ENCODE assay signal across 8 cellular contexts in genomic region chr6:26532699-26533523, GRCh38. TPM values are rescaled to one million over a fixed set of nuclear protein-coding genes. Genes with fewer than 3 reads are reported as not detected.
DNase-seq lines count a peak whose midpoint lies in the region; ATAC-seq and TF ChIP-seq lines count a peak whose summit lies in the region.

No MANE protein-coding gene starts in this region.

- H3K9ac ChIP-seq in liver (ENCODE audit: low read depth in 1 of 2, low read length in 2 of 2), result peak overlapping the region; percentile 60 to 63

- H3K4me3 ChIP-seq in DOHH2 (ENCODE audit: low read length), result peak overlapping the region; percentile 88
- H3K4me3 ChIP-seq in liver (ENCODE audit: low read depth in 1 of 3, low read length in 3 of 3), result peak overlapping the region; percentile 73 to 78 (median 74)

- TF ChIP-seq RAD21 in liver (IDR thresholded peaks at IDR 0.05), result peak in 1 of 2 donors; percentile 32

- no peak for TF ChIP-seq CTCF in DOHH2 (IDR thresholded peaks at IDR 0.05; ENCODE audit: low read depth, low read length, poor library complexity, severe bottlenecking)
- no peak for TF ChIP-seq CTCF in liver (IDR thresholded peaks at IDR 0.05; ENCODE audit: low read depth, low read length, missing input control)

- H3K36me3 ChIP-seq in DOHH2 (ENCODE audit: control insufficient read depth, low read length) (peaks cover 3% of the 10 kb centered on the region), liver (ENCODE audit: control insufficient read depth in 4 of 4, insufficient read depth in 3 of 4, low read depth in 1 of 4, low read length in 3 of 4) (no peaks in the 10 kb centered on the region)

- peak; percentile 93 for DNase-seq in NCI-H748 (lab: John Stamatoyannopoulos, UW; ENCODE audit: unreplicated experiment)
- DNase-seq in activated CD4-positive, alpha-beta T cell treated with anti-CD3 and anti-CD28 coated beads, Interleukin-2, amount 50 U/mL, for 24 hours (ENCODE audit: low read depth in 1 of 2, low spot score in 1 of 2), result peak; percentile 95 to 97
- peak; percentile 74 to 84 for DNase-seq in dermis microvascular lymphatic vessel endothelial cell (ENCODE audit: low read depth in 2 of 2)
- DNase-seq in stimulated activated CD4-positive, alpha-beta T cell treated with anti-CD3 and anti-CD28 coated beads, Interleukin-4, amount 100 ng/mL, for 1 hour, result peak; percentile 86

- 1% methylated on average over 28 of the region's 28 CpGs for WGBS in liver

- H3K9me3 ChIP-seq in DOHH2 (ENCODE audit: control insufficient read depth, insufficient read depth, low read length) (no peaks in the 10 kb centered on the region), liver (ENCODE audit: control insufficient read depth in 4 of 4, low read length in 3 of 4) (no peaks in the 10 kb centered on the region)

- peaks cover 30% of the 10 kb centered on the region for H3F3A ChIP-seq in DOHH2 (ENCODE audit: control insufficient read depth, insufficient read depth)

- H3K4me1 ChIP-seq in DOHH2 (ENCODE audit: control insufficient read depth, low read length), result peaks cover 45% of the 10 kb centered on the region
- H3K4me1 ChIP-seq in liver (ENCODE audit: control insufficient read depth in 4 of 4, insufficient read depth in 4 of 4, low read length in 3 of 4), result peaks cover 0 to 20% (median 12%) of the 10 kb centered on the region in 4 donors

- no peaks in the 10 kb centered on the region for H3K79me2 ChIP-seq in DOHH2 (ENCODE audit: control insufficient read depth, low read length)

- H3K4me2 ChIP-seq in DOHH2 (ENCODE audit: low read length), result peak overlapping the region; percentile 92

- peak overlapping the region; percentile 60 for H3K27ac ChIP-seq in DOHH2 (ENCODE audit: low read depth, low read length)
- peak overlapping the region in 1 of 2 donors; percentile 39 for H3K27ac ChIP-seq in liver (ENCODE audit: low read depth in 1 of 2, low read length in 2 of 2)

- ATAC-seq in HG03520 (IDR thresholded peaks at IDR 0.05; ENCODE audit: unreplicated experiment) (peak; percentile 32), GM18909 (IDR thresholded peaks at IDR 0.05; ENCODE audit: poor library complexity, unreplicated experiment) (no peak)

- no peaks in the 10 kb centered on the region for H3K9me2 ChIP-seq in DOHH2 (replicated peaks; ENCODE audit: control insufficient read depth, low read length)

- no peaks in the 10 kb centered on the region for H4K20me1 ChIP-seq in DOHH2 (ENCODE audit: control insufficient read depth, insufficient read depth, low read depth, low read length)

- H3K27me3 ChIP-seq in DOHH2 (ENCODE audit: control insufficient read depth, low read length), result no peaks in the 10 kb centered on the region
- no peaks in the 10 kb centered on the region for H3K27me3 ChIP-seq in liver (ENCODE audit: control insufficient read depth in 4 of 4, insufficient read depth in 4 of 4, low read length in 3 of 4)

TF ChIP-seq in liver, 16 proteins besides CTCF, POLR2A, EP300 and RAD21:
- TF ChIP-seq HNF4G (IDR thresholded peaks at IDR 0.05) (no peak), EGR1 (IDR thresholded peaks at IDR 0.05; ENCODE audit: low read depth in 2 of 2) (peak in 1 of 2 donors; percentile 29), TAF1 (conservative IDR thresholded peaks at IDR 0.05) (no peak), HNF4A (conservative IDR thresholded peaks at IDR 0.05) (no peak), JUND (IDR thresholded peaks at IDR 0.05) (peak in 1 of 2 donors; percentile 49), FOXA1 (IDR thresholded peaks at IDR 0.05) (peak; percentile 47), RXRA (IDR thresholded peaks at IDR 0.05) (peak; percentile 44), GABPA (IDR thresholded peaks at IDR 0.05 in 1 of 2, conservative IDR thresholded peaks at IDR 0.05 in 1 of 2) (no peak), SP1 (IDR thresholded peaks at IDR 0.05) (peak; percentile 4), ATF3 (IDR thresholded peaks at IDR 0.05) (peak; percentile 100), NR2F2 (IDR thresholded peaks at IDR 0.05) (peak; percentile 45), FOXA2 (IDR thresholded peaks at IDR 0.05) (no peak), YY1 (IDR thresholded peaks at IDR 0.05) (peak; percentile 63)
- TF ChIP-seq, protein P1, sequence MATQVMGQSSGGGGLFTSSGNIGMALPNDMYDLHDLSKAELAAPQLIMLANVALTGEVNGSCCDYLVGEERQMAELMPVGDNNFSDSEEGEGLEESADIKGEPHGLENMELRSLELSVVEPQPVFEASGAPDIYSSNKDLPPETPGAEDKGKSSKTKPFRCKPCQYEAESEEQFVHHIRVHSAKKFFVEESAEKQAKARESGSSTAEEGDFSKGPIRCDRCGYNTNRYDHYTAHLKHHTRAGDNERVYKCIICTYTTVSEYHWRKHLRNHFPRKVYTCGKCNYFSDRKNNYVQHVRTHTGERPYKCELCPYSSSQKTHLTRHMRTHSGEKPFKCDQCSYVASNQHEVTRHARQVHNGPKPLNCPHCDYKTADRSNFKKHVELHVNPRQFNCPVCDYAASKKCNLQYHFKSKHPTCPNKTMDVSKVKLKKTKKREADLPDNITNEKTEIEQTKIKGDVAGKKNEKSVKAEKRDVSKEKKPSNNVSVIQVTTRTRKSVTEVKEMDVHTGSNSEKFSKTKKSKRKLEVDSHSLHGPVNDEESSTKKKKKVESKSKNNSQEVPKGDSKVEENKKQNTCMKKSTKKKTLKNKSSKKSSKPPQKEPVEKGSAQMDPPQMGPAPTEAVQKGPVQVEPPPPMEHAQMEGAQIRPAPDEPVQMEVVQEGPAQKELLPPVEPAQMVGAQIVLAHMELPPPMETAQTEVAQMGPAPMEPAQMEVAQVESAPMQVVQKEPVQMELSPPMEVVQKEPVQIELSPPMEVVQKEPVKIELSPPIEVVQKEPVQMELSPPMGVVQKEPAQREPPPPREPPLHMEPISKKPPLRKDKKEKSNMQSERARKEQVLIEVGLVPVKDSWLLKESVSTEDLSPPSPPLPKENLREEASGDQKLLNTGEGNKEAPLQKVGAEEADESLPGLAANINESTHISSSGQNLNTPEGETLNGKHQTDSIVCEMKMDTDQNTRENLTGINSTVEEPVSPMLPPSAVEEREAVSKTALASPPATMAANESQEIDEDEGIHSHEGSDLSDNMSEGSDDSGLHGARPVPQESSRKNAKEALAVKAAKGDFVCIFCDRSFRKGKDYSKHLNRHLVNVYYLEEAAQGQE (IDR thresholded peaks at IDR 0.05), result peak; percentile 40
- TF ChIP-seq, protein P2, sequence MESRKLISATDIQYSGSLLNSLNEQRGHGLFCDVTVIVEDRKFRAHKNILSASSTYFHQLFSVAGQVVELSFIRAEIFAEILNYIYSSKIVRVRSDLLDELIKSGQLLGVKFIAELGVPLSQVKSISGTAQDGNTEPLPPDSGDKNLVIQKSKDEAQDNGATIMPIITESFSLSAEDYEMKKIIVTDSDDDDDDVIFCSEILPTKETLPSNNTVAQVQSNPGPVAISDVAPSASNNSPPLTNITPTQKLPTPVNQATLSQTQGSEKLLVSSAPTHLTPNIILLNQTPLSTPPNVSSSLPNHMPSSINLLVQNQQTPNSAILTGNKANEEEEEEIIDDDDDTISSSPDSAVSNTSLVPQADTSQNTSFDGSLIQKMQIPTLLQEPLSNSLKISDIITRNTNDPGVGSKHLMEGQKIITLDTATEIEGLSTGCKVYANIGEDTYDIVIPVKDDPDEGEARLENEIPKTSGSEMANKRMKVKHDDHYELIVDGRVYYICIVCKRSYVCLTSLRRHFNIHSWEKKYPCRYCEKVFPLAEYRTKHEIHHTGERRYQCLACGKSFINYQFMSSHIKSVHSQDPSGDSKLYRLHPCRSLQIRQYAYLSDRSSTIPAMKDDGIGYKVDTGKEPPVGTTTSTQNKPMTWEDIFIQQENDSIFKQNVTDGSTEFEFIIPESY (IDR thresholded peaks at IDR 0.05), result peak; percentile 17
- TF ChIP-seq, protein P3, sequence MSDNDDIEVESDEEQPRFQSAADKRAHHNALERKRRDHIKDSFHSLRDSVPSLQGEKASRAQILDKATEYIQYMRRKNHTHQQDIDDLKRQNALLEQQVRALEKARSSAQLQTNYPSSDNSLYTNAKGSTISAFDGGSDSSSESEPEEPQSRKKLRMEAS (IDR thresholded peaks at IDR 0.05), result peak; percentile 63

RNA-seq across cellular contexts. Expression of gene HMGN4, which starts 5.3 kb away (rescaled TPM):
- total RNA-seq in dermis microvascular lymphatic vessel endothelial cell (46.1 and 59.6 TPM in 2 replicates), liver (10 to 100 TPM; 10.2 to 13.3 TPM)
- 1 to 10 TPM; 8.2 to 9.9 TPM for polyA plus RNA-seq in liver

RNA-seq across cellular contexts. Expression of gene BTN1A1, which starts 32.8 kb away (rescaled TPM):
- total RNA-seq in dermis microvascular lymphatic vessel endothelial cell (not detected in 2 replicates), liver (not detected)
- polyA plus RNA-seq in liver, result under 1 TPM in 1 of 2 donors, not detected in 1; 0.06 TPM
